ENCODE assay signal across 1 cellular context in the genomic region with DNA sequence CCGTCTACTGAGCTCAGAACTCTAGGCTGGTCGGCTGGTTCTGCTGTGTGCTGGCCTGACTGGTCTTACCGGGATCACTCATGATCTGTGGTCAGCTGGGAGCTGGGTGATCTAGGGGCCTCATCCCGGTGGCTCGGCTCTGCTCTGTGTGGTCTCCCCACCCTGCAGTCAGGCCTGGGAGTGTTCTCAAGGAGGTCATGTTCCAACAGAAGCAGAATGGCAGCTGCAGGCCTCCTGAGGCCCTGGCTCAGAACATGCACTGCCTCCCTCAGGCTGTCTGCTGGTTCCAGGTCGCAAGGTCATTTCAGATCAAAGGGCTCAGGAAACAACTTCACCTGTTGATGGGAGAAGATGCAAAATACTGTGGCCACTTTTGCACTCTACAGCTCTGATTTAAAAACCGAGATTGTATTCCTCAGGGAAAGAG.
A peak's percentile ranks its signal among the peaks of the same experiment; 100 is the strongest.
TF ChIP-seq lines count a peak whose summit lies in the region.

No MANE protein-coding gene starts in this region.

TF ChIP-seq in HepG2, 621 proteins besides CTCF, POLR2A, EP300 and RAD21 (continued from another document and continues in another):
- TF ChIP-seq, protein P1, sequence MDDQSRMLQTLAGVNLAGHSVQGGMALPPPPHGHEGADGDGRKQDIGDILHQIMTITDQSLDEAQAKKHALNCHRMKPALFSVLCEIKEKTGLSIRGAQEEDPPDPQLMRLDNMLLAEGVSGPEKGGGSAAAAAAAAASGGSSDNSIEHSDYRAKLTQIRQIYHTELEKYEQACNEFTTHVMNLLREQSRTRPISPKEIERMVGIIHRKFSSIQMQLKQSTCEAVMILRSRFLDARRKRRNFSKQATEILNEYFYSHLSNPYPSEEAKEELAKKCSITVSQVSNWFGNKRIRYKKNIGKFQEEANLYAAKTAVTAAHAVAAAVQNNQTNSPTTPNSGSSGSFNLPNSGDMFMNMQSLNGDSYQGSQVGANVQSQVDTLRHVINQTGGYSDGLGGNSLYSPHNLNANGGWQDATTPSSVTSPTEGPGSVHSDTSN (CRISPR knock-in tag; IDR thresholded peaks at IDR 0.05; ENCODE audit: borderline replicate concordance): no peak
- TF ChIP-seq PITX1 (CRISPR knock-in tag; IDR thresholded peaks at IDR 0.05): peak; percentile 88
- TF ChIP-seq, protein P2, sequence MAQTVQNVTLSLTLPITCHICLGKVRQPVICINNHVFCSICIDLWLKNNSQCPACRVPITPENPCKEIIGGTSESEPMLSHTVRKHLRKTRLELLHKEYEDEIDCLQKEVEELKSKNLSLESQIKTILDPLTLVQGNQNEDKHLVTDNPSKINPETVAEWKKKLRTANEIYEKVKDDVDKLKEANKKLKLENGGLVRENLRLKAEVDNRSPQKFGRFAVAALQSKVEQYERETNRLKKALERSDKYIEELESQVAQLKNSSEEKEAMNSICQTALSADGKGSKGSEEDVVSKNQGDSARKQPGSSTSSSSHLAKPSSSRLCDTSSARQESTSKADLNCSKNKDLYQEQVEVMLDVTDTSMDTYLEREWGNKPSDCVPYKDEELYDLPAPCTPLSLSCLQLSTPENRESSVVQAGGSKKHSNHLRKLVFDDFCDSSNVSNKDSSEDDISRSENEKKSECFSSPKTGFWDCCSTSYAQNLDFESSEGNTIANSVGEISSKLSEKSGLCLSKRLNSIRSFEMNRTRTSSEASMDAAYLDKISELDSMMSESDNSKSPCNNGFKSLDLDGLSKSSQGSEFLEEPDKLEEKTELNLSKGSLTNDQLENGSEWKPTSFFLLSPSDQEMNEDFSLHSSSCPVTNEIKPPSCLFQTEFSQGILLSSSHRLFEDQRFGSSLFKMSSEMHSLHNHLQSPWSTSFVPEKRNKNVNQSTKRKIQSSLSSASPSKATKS (CRISPR knock-in tag; IDR thresholded peaks at IDR 0.05): no peak
- no peak for TF ChIP-seq SP1 (IDR thresholded peaks at IDR 0.05)
- no peak for TF ChIP-seq SP1 (CRISPR knock-in tag; IDR thresholded peaks at IDR 0.05)
- no peak for TF ChIP-seq NR1H2 (CRISPR knock-in tag; IDR thresholded peaks at IDR 0.05; ENCODE audit: borderline replicate concordance, low read depth)
- TF ChIP-seq ZNF331 (CRISPR knock-in tag; IDR thresholded peaks at IDR 0.05): peak; percentile 61; the same call in 1 of the 2 replicates
- no peak; the same call in 1 of the 2 replicates for TF ChIP-seq CCDC6 (CRISPR knock-in tag; IDR thresholded peaks at IDR 0.05)
- TF ChIP-seq ZBTB38 (CRISPR knock-in tag; IDR thresholded peaks at IDR 0.05): peak; percentile 83
- TF ChIP-seq MIER3 (CRISPR knock-in tag; IDR thresholded peaks at IDR 0.05; ENCODE audit: borderline replicate concordance): 0 out of 2 replicates have a peak, but pooled peaks have one; percentile 24
- TF ChIP-seq ZNF24 (IDR thresholded peaks at IDR 0.05): no peak
- TF ChIP-seq MYNN (CRISPR knock-in tag; IDR thresholded peaks at IDR 0.05; ENCODE audit: low read depth): no peak
- TF ChIP-seq ZNF652 (CRISPR knock-in tag; IDR thresholded peaks at IDR 0.05; ENCODE audit: borderline replicate concordance, low read depth): no peak
- no peak for TF ChIP-seq ZNF20 (CRISPR knock-in tag; IDR thresholded peaks at IDR 0.05)
- no peak for TF ChIP-seq JUNB (CRISPR knock-in tag; IDR thresholded peaks at IDR 0.05; ENCODE audit: borderline replicate concordance)
- no peak; the same call in 1 of the 2 replicates for TF ChIP-seq ZBTB3 (CRISPR knock-in tag; IDR thresholded peaks at IDR 0.05; ENCODE audit: borderline replicate concordance, low read depth)
- TF ChIP-seq, protein P3, sequence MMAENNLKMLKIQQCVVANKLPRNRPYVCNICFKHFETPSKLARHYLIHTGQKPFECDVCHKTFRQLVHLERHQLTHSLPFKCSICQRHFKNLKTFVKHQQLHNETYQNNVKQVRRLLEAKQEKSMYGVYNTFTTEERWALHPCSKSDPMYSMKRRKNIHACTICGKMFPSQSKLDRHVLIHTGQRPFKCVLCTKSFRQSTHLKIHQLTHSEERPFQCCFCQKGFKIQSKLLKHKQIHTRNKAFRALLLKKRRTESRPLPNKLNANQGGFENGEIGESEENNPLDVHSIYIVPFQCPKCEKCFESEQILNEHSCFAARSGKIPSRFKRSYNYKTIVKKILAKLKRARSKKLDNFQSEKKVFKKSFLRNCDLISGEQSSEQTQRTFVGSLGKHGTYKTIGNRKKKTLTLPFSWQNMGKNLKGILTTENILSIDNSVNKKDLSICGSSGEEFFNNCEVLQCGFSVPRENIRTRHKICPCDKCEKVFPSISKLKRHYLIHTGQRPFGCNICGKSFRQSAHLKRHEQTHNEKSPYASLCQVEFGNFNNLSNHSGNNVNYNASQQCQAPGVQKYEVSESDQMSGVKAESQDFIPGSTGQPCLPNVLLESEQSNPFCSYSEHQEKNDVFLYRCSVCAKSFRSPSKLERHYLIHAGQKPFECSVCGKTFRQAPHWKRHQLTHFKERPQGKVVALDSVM (CRISPR knock-in tag; IDR thresholded peaks at IDR 0.05): peak; percentile 44; the same call in 1 of the 2 replicates
- TF ChIP-seq, protein P4, sequence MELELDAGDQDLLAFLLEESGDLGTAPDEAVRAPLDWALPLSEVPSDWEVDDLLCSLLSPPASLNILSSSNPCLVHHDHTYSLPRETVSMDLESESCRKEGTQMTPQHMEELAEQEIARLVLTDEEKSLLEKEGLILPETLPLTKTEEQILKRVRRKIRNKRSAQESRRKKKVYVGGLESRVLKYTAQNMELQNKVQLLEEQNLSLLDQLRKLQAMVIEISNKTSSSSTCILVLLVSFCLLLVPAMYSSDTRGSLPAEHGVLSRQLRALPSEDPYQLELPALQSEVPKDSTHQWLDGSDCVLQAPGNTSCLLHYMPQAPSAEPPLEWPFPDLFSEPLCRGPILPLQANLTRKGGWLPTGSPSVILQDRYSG (CRISPR knock-in tag; IDR thresholded peaks at IDR 0.05): no peak
- no peak for TF ChIP-seq SIN3B (IDR thresholded peaks at IDR 0.05; ENCODE audit: low read length)
- TF ChIP-seq, protein P5, sequence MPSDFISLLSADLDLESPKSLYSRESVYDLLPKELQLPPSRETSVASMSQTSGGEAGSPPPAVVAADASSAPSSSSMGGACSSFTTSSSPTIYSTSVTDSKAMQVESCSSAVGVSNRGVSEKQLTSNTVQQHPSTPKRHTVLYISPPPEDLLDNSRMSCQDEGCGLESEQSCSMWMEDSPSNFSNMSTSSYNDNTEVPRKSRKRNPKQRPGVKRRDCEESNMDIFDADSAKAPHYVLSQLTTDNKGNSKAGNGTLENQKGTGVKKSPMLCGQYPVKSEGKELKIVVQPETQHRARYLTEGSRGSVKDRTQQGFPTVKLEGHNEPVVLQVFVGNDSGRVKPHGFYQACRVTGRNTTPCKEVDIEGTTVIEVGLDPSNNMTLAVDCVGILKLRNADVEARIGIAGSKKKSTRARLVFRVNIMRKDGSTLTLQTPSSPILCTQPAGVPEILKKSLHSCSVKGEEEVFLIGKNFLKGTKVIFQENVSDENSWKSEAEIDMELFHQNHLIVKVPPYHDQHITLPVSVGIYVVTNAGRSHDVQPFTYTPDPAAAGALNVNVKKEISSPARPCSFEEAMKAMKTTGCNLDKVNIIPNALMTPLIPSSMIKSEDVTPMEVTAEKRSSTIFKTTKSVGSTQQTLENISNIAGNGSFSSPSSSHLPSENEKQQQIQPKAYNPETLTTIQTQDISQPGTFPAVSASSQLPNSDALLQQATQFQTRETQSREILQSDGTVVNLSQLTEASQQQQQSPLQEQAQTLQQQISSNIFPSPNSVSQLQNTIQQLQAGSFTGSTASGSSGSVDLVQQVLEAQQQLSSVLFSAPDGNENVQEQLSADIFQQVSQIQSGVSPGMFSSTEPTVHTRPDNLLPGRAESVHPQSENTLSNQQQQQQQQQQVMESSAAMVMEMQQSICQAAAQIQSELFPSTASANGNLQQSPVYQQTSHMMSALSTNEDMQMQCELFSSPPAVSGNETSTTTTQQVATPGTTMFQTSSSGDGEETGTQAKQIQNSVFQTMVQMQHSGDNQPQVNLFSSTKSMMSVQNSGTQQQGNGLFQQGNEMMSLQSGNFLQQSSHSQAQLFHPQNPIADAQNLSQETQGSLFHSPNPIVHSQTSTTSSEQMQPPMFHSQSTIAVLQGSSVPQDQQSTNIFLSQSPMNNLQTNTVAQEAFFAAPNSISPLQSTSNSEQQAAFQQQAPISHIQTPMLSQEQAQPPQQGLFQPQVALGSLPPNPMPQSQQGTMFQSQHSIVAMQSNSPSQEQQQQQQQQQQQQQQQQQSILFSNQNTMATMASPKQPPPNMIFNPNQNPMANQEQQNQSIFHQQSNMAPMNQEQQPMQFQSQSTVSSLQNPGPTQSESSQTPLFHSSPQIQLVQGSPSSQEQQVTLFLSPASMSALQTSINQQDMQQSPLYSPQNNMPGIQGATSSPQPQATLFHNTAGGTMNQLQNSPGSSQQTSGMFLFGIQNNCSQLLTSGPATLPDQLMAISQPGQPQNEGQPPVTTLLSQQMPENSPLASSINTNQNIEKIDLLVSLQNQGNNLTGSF (CRISPR knock-in tag; IDR thresholded peaks at IDR 0.05): no peak
- TF ChIP-seq RBAK (CRISPR knock-in tag; IDR thresholded peaks at IDR 0.05): no peak
- TF ChIP-seq, protein P6, sequence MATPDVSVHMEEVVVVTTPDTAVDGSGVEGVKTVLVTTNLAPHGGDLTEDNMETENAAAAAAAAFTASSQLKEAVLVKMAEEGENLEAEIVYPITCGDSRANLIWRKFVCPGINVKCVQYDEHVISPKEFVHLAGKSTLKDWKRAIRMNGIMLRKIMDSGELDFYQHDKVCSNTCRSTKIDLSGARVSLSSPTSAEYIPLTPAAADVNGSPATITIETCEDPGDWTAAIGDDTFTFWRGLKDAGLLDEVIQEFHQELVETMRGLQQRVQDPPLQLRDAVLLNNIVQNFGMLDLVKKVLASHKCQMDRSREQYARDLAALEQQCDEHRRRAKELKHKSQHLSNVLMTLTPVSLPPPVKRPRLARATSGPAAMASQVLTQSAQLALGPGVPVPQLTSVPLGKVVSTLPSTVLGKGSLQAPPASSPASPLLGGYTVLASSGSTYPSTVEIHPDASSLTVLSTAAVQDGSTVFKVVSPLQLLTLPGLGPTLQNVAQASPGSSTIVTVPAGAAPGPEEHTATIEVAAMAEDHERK (CRISPR knock-in tag; IDR thresholded peaks at IDR 0.05; ENCODE audit: low read depth): no peak
- TF ChIP-seq ZNF431 (CRISPR knock-in tag; IDR thresholded peaks at IDR 0.05; ENCODE audit: borderline replicate concordance, low read depth): no peak
- 0 out of 2 replicates have a peak, but pooled peaks have one; percentile 43 for TF ChIP-seq KDM6A (CRISPR knock-in tag; IDR thresholded peaks at IDR 0.05; ENCODE audit: low read depth)
- TF ChIP-seq AGO1 (IDR thresholded peaks at IDR 0.05; ENCODE audit: low read depth, low read length, poor library complexity, severe bottlenecking): no peak
- TF ChIP-seq NFKB2 (CRISPR knock-in tag; IDR thresholded peaks at IDR 0.05; ENCODE audit: borderline replicate concordance): 0 out of 2 replicates have a peak, but pooled peaks have one; percentile 11
- TF ChIP-seq ESRRA (CRISPR knock-in tag; IDR thresholded peaks at IDR 0.05; ENCODE audit: low read depth): peak; percentile 86; the same call in 1 of the 2 replicates
- TF ChIP-seq, protein P7, sequence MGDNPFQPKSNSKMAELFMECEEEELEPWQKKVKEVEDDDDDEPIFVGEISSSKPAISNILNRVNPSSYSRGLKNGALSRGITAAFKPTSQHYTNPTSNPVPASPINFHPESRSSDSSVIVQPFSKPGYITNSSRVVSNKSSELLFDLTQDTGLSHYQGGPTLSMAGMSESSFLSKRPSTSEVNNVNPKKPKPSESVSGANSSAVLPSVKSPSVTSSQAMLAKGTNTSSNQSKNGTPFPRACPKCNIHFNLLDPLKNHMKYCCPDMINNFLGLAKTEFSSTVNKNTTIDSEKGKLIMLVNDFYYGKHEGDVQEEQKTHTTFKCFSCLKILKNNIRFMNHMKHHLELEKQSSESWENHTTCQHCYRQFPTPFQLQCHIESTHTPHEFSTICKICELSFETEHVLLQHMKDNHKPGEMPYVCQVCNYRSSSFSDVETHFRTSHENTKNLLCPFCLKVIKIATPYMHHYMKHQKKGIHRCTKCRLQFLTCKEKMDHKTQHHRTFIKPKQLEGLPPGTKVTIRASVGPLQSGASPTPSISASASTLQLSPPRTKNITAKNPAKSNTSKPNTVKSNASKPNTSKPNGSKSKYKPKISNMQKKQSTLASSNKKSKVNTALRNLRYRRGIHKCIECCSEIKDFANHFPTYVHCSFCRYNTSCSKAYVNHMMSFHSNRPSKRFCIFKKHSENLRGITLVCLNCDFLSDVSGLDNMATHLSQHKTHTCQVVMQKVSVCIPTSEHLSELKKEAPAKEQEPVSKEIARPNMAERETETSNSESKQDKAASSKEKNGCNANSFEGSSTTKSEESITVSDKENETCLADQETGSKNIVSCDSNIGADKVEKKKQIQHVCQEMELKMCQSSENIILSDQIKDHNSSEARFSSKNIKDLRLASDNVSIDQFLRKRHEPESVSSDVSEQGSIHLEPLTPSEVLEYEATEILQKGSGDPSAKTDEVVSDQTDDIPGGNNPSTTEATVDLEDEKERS (CRISPR knock-in tag; IDR thresholded peaks at IDR 0.05): peak; percentile 66; the same call in 1 of the 2 replicates
- no peak for TF ChIP-seq ZFYVE20 (CRISPR knock-in tag; IDR thresholded peaks at IDR 0.05; ENCODE audit: borderline replicate concordance, low read depth)
- peak; percentile 83 for TF ChIP-seq ZMYM4 (CRISPR knock-in tag; IDR thresholded peaks at IDR 0.05)
- TF ChIP-seq HNRNPK (IDR thresholded peaks at IDR 0.05; ENCODE audit: low read depth, low read length, poor library complexity, severe bottlenecking): no peak
- TF ChIP-seq, protein P8, sequence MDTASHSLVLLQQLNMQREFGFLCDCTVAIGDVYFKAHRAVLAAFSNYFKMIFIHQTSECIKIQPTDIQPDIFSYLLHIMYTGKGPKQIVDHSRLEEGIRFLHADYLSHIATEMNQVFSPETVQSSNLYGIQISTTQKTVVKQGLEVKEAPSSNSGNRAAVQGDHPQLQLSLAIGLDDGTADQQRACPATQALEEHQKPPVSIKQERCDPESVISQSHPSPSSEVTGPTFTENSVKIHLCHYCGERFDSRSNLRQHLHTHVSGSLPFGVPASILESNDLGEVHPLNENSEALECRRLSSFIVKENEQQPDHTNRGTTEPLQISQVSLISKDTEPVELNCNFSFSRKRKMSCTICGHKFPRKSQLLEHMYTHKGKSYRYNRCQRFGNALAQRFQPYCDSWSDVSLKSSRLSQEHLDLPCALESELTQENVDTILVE (CRISPR knock-in tag; IDR thresholded peaks at IDR 0.05): peak; percentile 36; the same call in 1 of the 2 replicates
- no peak for TF ChIP-seq ZNF891 (CRISPR knock-in tag; IDR thresholded peaks at IDR 0.05)
- TF ChIP-seq, protein P9, sequence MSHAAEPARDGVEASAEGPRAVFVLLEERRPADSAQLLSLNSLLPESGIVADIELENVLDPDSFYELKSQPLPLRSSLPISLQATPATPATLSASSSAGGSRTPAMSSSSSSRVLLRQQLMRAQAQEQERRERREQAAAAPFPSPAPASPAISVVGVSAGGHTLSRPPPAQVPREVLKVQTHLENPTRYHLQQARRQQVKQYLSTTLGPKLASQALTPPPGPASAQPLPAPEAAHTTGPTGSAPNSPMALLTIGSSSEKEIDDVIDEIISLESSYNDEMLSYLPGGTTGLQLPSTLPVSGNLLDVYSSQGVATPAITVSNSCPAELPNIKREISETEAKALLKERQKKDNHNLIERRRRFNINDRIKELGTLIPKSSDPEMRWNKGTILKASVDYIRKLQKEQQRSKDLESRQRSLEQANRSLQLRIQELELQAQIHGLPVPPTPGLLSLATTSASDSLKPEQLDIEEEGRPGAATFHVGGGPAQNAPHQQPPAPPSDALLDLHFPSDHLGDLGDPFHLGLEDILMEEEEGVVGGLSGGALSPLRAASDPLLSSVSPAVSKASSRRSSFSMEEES (CRISPR knock-in tag; IDR thresholded peaks at IDR 0.05): no peak
